ENCODE assay signal across 16 cellular contexts in the genomic region with DNA sequence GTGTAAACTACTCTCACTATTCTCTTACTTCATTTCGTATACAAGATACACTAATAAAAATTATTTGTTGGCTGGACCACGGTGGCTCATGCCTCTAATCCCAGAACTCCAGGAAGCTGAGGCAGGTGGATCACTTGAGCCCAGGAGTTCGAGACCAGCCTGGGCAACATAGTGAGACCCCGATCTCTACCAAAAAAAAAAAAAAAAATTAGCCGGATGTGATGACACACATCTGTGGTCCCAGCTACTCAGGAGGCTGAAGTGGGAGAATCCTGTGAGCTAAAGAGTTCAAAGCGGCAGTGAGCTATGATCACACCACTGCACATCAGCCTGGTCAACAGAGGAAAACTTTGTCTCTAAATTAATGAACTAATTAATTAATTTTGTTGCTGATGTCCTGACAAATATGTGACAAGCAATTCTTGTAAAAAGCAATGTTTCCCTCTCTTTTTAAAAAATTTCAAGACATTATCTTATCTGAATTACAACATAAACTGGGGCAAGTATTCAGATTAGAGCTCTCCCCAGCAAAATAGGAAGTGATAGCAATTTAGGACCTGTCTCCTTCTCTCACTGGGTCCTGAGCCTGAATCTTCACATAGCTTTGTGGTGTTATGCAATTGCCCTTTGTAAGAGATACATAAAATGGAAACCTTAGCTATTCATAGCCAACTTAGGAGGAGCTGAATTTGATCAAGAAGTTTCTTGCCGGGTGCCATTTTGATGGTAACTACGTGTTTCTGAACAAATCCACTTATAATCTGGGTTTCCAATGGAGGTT. TPM values are rescaled to one million over a fixed set of nuclear protein-coding genes. Genes with fewer than 3 reads are reported as not detected.
A peak's percentile ranks its signal among the peaks of the same experiment; 100 is the strongest.
DNase-seq lines count a peak whose midpoint lies in the region; ATAC-seq and TF ChIP-seq lines count a peak whose summit lies in the region.
"Had no signal": no experiment of that assay in that cellular context is flagged by ENCODE, and none has a peak within 500 bp of the region (broad histone marks: within the 10 kb centered on the region; RNA-seq: fewer than 3 reads in every experiment).

No MANE protein-coding gene starts in this region.

- H3K36me3 ChIP-seq in heart left ventricle: no peaks in the 10 kb centered on the region
- H3K36me3 ChIP-seq: colonic mucosa, tibial artery had no signal

- H3K4me1 Mint-ChIP-seq in activated T-cell treated with anti-CD3 and anti-CD28 coated beads, Interleukin-2, amount 50 U/mL, for 4 hours (ENCODE audit: low read depth): peaks cover 92% of the 10 kb centered on the region
- H3K4me1 Mint-ChIP-seq in activated naive CD8-positive, alpha-beta T cell treated with anti-CD3 and anti-CD28 coated beads for 36 hours: peaks cover 97% of the 10 kb centered on the region
- H3K4me1 Mint-ChIP-seq in stimulated activated naive CD8-positive, alpha-beta T cell treated with anti-CD3 and anti-CD28 coated beads, Interleukin-15, Interleukin-2, amounts not matched to agents 100 ng/mL and 50 ng/mL, for 24 hours (ENCODE audit: low read depth): peaks cover 98% of the 10 kb centered on the region

- H3K4me1 ChIP-seq in heart left ventricle: peaks cover 0 to 7% (median 0%) of the 10 kb centered on the region in 12 donors
- H3K4me1 ChIP-seq: colonic mucosa, tibial artery had no signal

- no peak overlapping the region for H3K27ac ChIP-seq in heart left ventricle
- H3K27ac ChIP-seq: colonic mucosa, tibial artery had no signal

- H3K4me3 Mint-ChIP-seq in activated T-cell treated with anti-CD3 and anti-CD28 coated beads, Interleukin-2, amount 50 U/mL, for 4 hours: peak overlapping the region; percentile 13
- peak overlapping the region; percentile 72 for H3K4me3 Mint-ChIP-seq in activated naive CD8-positive, alpha-beta T cell treated with anti-CD3 and anti-CD28 coated beads for 36 hours
- H3K4me3 Mint-ChIP-seq in stimulated activated naive CD8-positive, alpha-beta T cell treated with anti-CD3 and anti-CD28 coated beads, Interleukin-15, Interleukin-2, amounts not matched to agents 100 ng/mL and 50 ng/mL, for 24 hours: peak overlapping the region; percentile 73

- H3K27ac Mint-ChIP-seq in activated naive CD8-positive, alpha-beta T cell treated with anti-CD3 and anti-CD28 coated beads for 36 hours: peak overlapping the region; percentile 95
- peak overlapping the region; percentile 93 for H3K27ac Mint-ChIP-seq in stimulated activated naive CD8-positive, alpha-beta T cell treated with anti-CD3 and anti-CD28 coated beads, Interleukin-15, Interleukin-2, amounts not matched to agents 100 ng/mL and 50 ng/mL, for 24 hours

- no peak for TF ChIP-seq POLR2A in heart left ventricle (IDR thresholded peaks at IDR 0.05)

- no peaks in the 10 kb centered on the region for H3K9me3 Mint-ChIP-seq in activated T-cell treated with anti-CD3 and anti-CD28 coated beads, Interleukin-2, amount 50 U/mL, for 4 hours
- no peaks in the 10 kb centered on the region for H3K9me3 Mint-ChIP-seq in activated naive CD8-positive, alpha-beta T cell treated with anti-CD3 and anti-CD28 coated beads for 36 hours
- H3K9me3 Mint-ChIP-seq in stimulated activated naive CD8-positive, alpha-beta T cell treated with anti-CD3 and anti-CD28 coated beads, Interleukin-15, Interleukin-2, amounts not matched to agents 100 ng/mL and 50 ng/mL, for 24 hours: no peaks in the 10 kb centered on the region

- peaks cover 0 to 20% (median 0%) of the 10 kb centered on the region in 9 donors for H3K27me3 ChIP-seq in heart left ventricle
- H3K27me3 ChIP-seq: colonic mucosa had no signal

- H3K27me3 Mint-ChIP-seq in activated T-cell treated with anti-CD3 and anti-CD28 coated beads, Interleukin-2, amount 50 U/mL, for 4 hours (ENCODE audit: low read depth): no peaks in the 10 kb centered on the region
- H3K27me3 Mint-ChIP-seq in activated naive CD8-positive, alpha-beta T cell treated with anti-CD3 and anti-CD28 coated beads for 36 hours: no peaks in the 10 kb centered on the region
- no peaks in the 10 kb centered on the region for H3K27me3 Mint-ChIP-seq in stimulated activated naive CD8-positive, alpha-beta T cell treated with anti-CD3 and anti-CD28 coated beads, Interleukin-15, Interleukin-2, amounts not matched to agents 100 ng/mL and 50 ng/mL, for 24 hours

- WGBS in heart left ventricle, 4 donors: 88% methylated on average over 8 of the region's 8 CpGs

- intact Hi-C loops in heart left ventricle (cut with DNase I): no loop called here

- TF ChIP-seq CTCF in heart left ventricle (IDR thresholded peaks at IDR 0.05): no peak

- H3K36me3 Mint-ChIP-seq in activated T-cell treated with anti-CD3 and anti-CD28 coated beads, Interleukin-2, amount 50 U/mL, for 4 hours (ENCODE audit: insufficient read depth): peaks cover 5% of the 10 kb centered on the region
- peaks cover 30% of the 10 kb centered on the region for H3K36me3 Mint-ChIP-seq in activated naive CD8-positive, alpha-beta T cell treated with anti-CD3 and anti-CD28 coated beads for 36 hours
- peaks cover 23% of the 10 kb centered on the region for H3K36me3 Mint-ChIP-seq in stimulated activated naive CD8-positive, alpha-beta T cell treated with anti-CD3 and anti-CD28 coated beads, Interleukin-15, Interleukin-2, amounts not matched to agents 100 ng/mL and 50 ng/mL, for 24 hours (ENCODE audit: low read depth)

- no peak for ATAC-seq in activated T-cell treated with anti-CD3 and anti-CD28 coated beads, Interleukin-2, amount 50 U/mL, for 4 hours
- ATAC-seq in HG03378 (IDR thresholded peaks at IDR 0.05; ENCODE audit: unreplicated experiment) (no peak), heart left ventricle (no peak), GM21381 (IDR thresholded peaks at IDR 0.05; ENCODE audit: unreplicated experiment) (no peak)

- H3K9me3 ChIP-seq in heart left ventricle: no peaks in the 10 kb centered on the region
- H3K9me3 ChIP-seq: colonic mucosa, tibial artery had no signal

- no peak overlapping the region for H3K4me3 ChIP-seq in heart left ventricle
- H3K4me3 ChIP-seq: colonic mucosa, tibial artery had no signal

- no peak for DNase-seq in activated T-cell treated with anti-CD3 and anti-CD28 coated beads, Interleukin-2, amount 50 U/mL, for 4 hours
- no peak for DNase-seq in activated T-cell treated with anti-CD3 and anti-CD28 coated beads, Interleukin-2, amount 50 U/mL, for 1 hour
- DNase-seq in OCI-M1 (lab: John Stamatoyannopoulos, UW) (peak; percentile 61), heart left ventricle (no peak)
- DNase-seq in activated naive CD8-positive, alpha-beta T cell treated with anti-CD3 and anti-CD28 coated beads for 36 hours: no peak
- DNase-seq: ACHN, aorta, colonic mucosa, mesenchymal stem cell, MM.1S, tibial artery had no signal

RNA-seq across cellular contexts. Expression of gene TMA7B, which starts 17.6 kb away (rescaled TPM):
- total RNA-seq in activated T-cell treated with anti-CD3 and anti-CD28 coated beads, Interleukin-2, amount 50 U/mL, for 4 hours: under 1 TPM; 0.61 to 0.92 (median 0.76) TPM
- 1 to 10 TPM; 1.0 to 1.3 TPM for total RNA-seq in activated naive CD8-positive, alpha-beta T cell treated with anti-CD3 and anti-CD28 coated beads for 36 hours
- total RNA-seq in heart left ventricle: under 1 TPM in 1 of 9 donors, not detected in 8; 0.24 TPM
- not detected for polyA plus RNA-seq in heart left ventricle
- total RNA-seq: glomerular endothelial cell had no signal
- polyA plus RNA-seq: aorta had no signal

RNA-seq across cellular contexts. Expression of gene GRAP2, which starts 41.7 kb away (rescaled TPM):
- total RNA-seq in activated T-cell treated with anti-CD3 and anti-CD28 coated beads, Interleukin-2, amount 50 U/mL, for 4 hours: 10 to 100 TPM; 19.5 to 40.4 (median 26.4) TPM
- total RNA-seq in activated naive CD8-positive, alpha-beta T cell treated with anti-CD3 and anti-CD28 coated beads for 36 hours: 10 to 100 TPM; 65.2 to 65.5 TPM
- total RNA-seq in heart left ventricle: 1 to 10 TPM in 4 of 9 donors, under 1 TPM in 4, not detected in 1; 0.24 to 5.0 (median 1.2) TPM
- polyA plus RNA-seq in heart left ventricle: under 1 TPM; 0.30 to 0.57 TPM
- total RNA-seq: glomerular endothelial cell had no signal

RNA-seq across cellular contexts. Expression of gene ENTHD1, which starts 49.1 kb away (rescaled TPM):
- under 1 TPM; 0.38 to 0.53 (median 0.41) TPM for total RNA-seq in activated T-cell treated with anti-CD3 and anti-CD28 coated beads, Interleukin-2, amount 50 U/mL, for 4 hours
- total RNA-seq in activated naive CD8-positive, alpha-beta T cell treated with anti-CD3 and anti-CD28 coated beads for 36 hours: under 1 TPM; 0.20 to 0.39 TPM
- total RNA-seq in heart left ventricle: not detected
- not detected for polyA plus RNA-seq in heart left ventricle
- total RNA-seq: colonic mucosa, glomerular endothelial cell had no signal
- polyA plus RNA-seq: aorta, esophagus had no signal

RNA-seq across cellular contexts. Expression of gene FAM83F, which starts 52.1 kb away (rescaled TPM):
- total RNA-seq in activated T-cell treated with anti-CD3 and anti-CD28 coated beads, Interleukin-2, amount 50 U/mL, for 4 hours: 1 to 10 TPM; 1.4 to 2.1 (median 2.0) TPM
- 1 to 10 TPM; 3.4 to 3.6 TPM for total RNA-seq in activated naive CD8-positive, alpha-beta T cell treated with anti-CD3 and anti-CD28 coated beads for 36 hours
- 1 to 10 TPM; 1.3 to 6.6 (median 3.1) TPM for total RNA-seq in heart left ventricle
- polyA plus RNA-seq in heart left ventricle: 1 to 10 TPM; 1.7 to 2.5 TPM

Comparison
In these comparisons a context has a peak if more than half of its experiments do, and no peak if none do; other contexts are left out.
1. H3K4me3 Mint-ChIP-seq: peak in every context shown above with its lines; median percentile 73 in stimulated activated naive CD8-positive, alpha-beta T cell treated with anti-CD3 and anti-CD28 coated beads, Interleukin-15, Interleukin-2, amounts not matched to agents 100 ng/mL and 50 ng/mL, for 24 hours; 72 in activated naive CD8-positive, alpha-beta T cell treated with anti-CD3 and anti-CD28 coated beads for 36 hours; 13 in activated T-cell treated with anti-CD3 and anti-CD28 coated beads, Interleukin-2, amount 50 U/mL, for 4 hours.